1 cellular context compared by ENCODE assay signal in the genomic region with DNA sequence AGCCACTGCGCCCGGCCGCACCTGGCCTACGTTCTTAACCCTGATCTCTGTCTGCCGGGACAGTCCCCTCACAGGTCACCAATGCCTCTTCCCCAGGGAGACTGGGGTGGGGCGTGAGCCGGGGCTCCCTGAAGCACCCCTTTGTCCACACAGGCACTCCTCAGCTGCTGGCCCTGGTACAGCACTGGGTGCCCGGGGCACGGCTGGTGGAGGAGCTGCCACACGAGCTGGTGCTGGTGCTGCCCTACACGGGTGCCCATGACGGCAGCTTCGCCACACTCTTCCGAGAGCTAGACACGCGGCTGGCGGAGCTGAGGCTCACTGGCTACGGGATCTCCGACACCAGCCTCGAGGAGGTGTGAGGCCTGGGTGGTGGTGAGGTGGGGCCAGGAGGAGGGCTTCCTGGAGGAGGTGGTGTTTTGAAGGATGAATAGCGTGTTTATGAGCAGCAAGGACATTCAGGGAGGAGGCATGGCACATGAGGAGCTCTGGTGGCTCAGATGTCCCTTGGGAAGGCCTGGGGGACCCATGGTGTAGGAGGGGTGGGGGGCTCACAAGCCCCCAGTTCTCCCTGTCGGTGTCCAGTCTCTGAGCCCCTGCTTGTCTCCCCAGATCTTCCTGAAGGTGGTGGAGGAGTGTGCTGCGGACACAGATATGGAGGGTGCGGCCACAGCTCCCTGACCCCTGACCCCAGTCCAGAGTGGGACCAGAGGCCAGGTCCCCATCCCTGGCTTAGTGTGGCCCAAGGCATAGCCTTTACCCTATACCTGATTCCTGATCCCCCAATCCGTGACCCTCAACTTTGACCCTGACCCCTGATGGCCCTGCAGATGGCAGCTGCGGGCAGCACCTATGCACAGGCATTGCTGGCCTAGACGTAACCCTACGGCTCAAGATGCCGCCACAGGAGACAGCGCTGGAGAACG.
TF ChIP-seq lines count a peak whose summit lies in the region.

No MANE protein-coding gene starts in this region.

TF ChIP-seq in K562, 482 proteins besides CTCF, POLR2A, EP300 and RAD21:
- TF ChIP-seq CBFA2T3 (IDR thresholded peaks at IDR 0.05) (0 out of 2 replicates have a peak, but pooled peaks have one; percentile 7), NR2C1 (IDR thresholded peaks at IDR 0.05) (peak; percentile 61; the same call in 1 of the 2 replicates), NR2C1 (tag; IDR thresholded peaks at IDR 0.05) (peak; percentile 51; the same call in 1 of the 2 replicates), ZNF436 (CRISPR knock-in tag; IDR thresholded peaks at IDR 0.05) (peak; percentile 55; the same call in 1 of the 2 replicates), CBX2 (IDR thresholded peaks at IDR 0.05; ENCODE audit: insufficient read depth, low read length, poor library complexity, severe bottlenecking) (no peak), ZBTB7A (IDR thresholded peaks at IDR 0.05; ENCODE audit: borderline replicate concordance, control insufficient read depth, low read depth, low read length) (peak; percentile 42; the same call in 1 of the 2 replicates), POLR2G (IDR thresholded peaks at IDR 0.05; ENCODE audit: low read depth, low read length) (peak; percentile 42), BCL6 (CRISPR knock-in tag; IDR thresholded peaks at IDR 0.05) (no peak), ZFP36 (IDR thresholded peaks at IDR 0.05; ENCODE audit: low read depth, low read length, partially characterized antibody) (peak; percentile 93)
TF ChIP-seq in K562: peak in this region for 6.
